Comparison of ENCODE assay signal across 29 cellular contexts in genomic region chr1:43000271-43000670, GRCh38.
"Had no signal": no experiment of that assay in that cellular context is flagged by ENCODE, and none has a peak within 500 bp of the region (broad histone marks: within the 10 kb centered on the region; RNA-seq: fewer than 3 reads in every experiment).

No MANE protein-coding gene starts in this region.

- H3K27me3 Mint-ChIP-seq: effector memory CD8-positive, alpha-beta T cell had no signal

- H3K4me3 ChIP-seq: colonic mucosa, coronary artery, dorsolateral prefrontal cortex, esophagus muscularis mucosa, esophagus squamous epithelium, gastrocnemius medialis, gastroesophageal sphincter, heart left ventricle, heart right ventricle had no signal

- H3K27ac ChIP-seq: colonic mucosa, coronary artery, dorsolateral prefrontal cortex, epithelial cell of prostate, esophagus muscularis mucosa, esophagus squamous epithelium, foreskin keratinocyte, gastrocnemius medialis, gastroesophageal sphincter, heart left ventricle, heart right ventricle had no signal

- H3K9me3 ChIP-seq: colonic mucosa, esophagus muscularis mucosa, esophagus squamous epithelium, gastrocnemius medialis, gastroesophageal sphincter, heart left ventricle, heart right ventricle had no signal

- H3K4me1 ChIP-seq: colonic mucosa, esophagus muscularis mucosa, foreskin keratinocyte, gastrocnemius medialis, gastroesophageal sphincter, heart left ventricle, heart right ventricle had no signal

- H3K27me3 ChIP-seq: colonic mucosa, dorsolateral prefrontal cortex, esophagus squamous epithelium, foreskin keratinocyte, gastroesophageal sphincter, heart left ventricle had no signal

- DNase-seq: colonic mucosa; cortex of kidney; dermis blood vessel endothelial cell; dorsolateral prefrontal cortex; effector CD4-positive, alpha-beta T cell; effector CD8-positive, alpha-beta T cell; effector memory CD4-positive, alpha-beta T cell; effector memory CD8-positive, alpha-beta T cell; endodermal cell; erythroblast; esophagus squamous epithelium; foreskin fibroblast; foreskin keratinocyte; foreskin melanocyte; gastrocnemius medialis; glutamatergic neuron; head of caudate nucleus; heart left ventricle; heart right ventricle had no signal

- H3K27ac Mint-ChIP-seq: dendritic cell treated with granulocyte-macrophage colony-stimulating factor and Interleukin-4, amounts not matched to agents 40 ng/mL and 50 ng/mL, for 4 days; effector memory CD8-positive, alpha-beta T cell; endodermal cell had no signal

- H3K4me3 Mint-ChIP-seq: dendritic cell treated with granulocyte-macrophage colony-stimulating factor and Interleukin-4, amounts not matched to agents 40 ng/mL and 50 ng/mL, for 4 days; effector memory CD8-positive, alpha-beta T cell; endodermal cell had no signal

- ATAC-seq: effector memory CD8-positive, alpha-beta T cell; esophagus mucosa; foreskin keratinocyte; gastrocnemius medialis; gastroesophageal sphincter; heart left ventricle; heart right ventricle had no signal

- FAIRE-seq: colon, endometrium, endothelial cell of umbilical vein, frontal cortex had no signal

- H3K36me3 ChIP-seq: colonic mucosa, esophagus muscularis mucosa, esophagus squamous epithelium, gastrocnemius medialis, gastroesophageal sphincter, heart left ventricle, heart right ventricle had no signal

- H3K9me3 Mint-ChIP-seq: dendritic cell treated with granulocyte-macrophage colony-stimulating factor and Interleukin-4, amounts not matched to agents 40 ng/mL and 50 ng/mL, for 4 days; effector memory CD8-positive, alpha-beta T cell; endodermal cell had no signal
